27 cellular contexts compared by ENCODE assay signal in genomic region chr14:94805726-94806288, GRCh38. TPM values are rescaled to one million over a fixed set of nuclear protein-coding genes. Genes with fewer than 3 reads are reported as not detected.
DNase-seq lines count a peak whose midpoint lies in the region; ATAC-seq and TF ChIP-seq lines count a peak whose summit lies in the region.
"Had no signal": no experiment of that assay in that cellular context is flagged by ENCODE, and none has a peak within 500 bp of the region (broad histone marks: within the 10 kb centered on the region; RNA-seq: fewer than 3 reads in every experiment).

No MANE protein-coding gene starts in this region.

- H4K20me1 ChIP-seq in neural progenitor cell (ENCODE audit: low read depth), result no peaks in the 10 kb centered on the region
- H4K20me1 ChIP-seq: BLaER1 treated with 17β-estradiol and CSF1 and Interleukin-3, amounts not matched to agents 10 nM and 100 nM had no signal

- H2AFZ ChIP-seq in neural progenitor cell (replicated peaks), result no peak overlapping the region
- H2AFZ ChIP-seq: GM23338 had no signal

- H3K79me2 ChIP-seq in neural progenitor cell (ENCODE audit: low read depth), result no peaks in the 10 kb centered on the region

- POLR2A ChIA-PET in CD4-positive, alpha-beta T cell (lab: Charles Lee), result no interaction called here

- DNase-seq in AG08395 (ENCODE audit: low spot score), result peak; percentile 33
- DNase-seq in LNCaP clone FGC (ENCODE audit: low read depth), result peak; percentile 82
- peak; percentile 31 for DNase-seq in fibroblast of gingiva (ENCODE audit: low read depth)
- peak; percentile 50 for DNase-seq in neural progenitor cell (ENCODE audit: low spot score)
- DNase-seq in CD4-positive, alpha-beta T cell, result no peak
- DNase-seq in effector CD4-positive, alpha-beta T cell, result no peak
- DNase-seq in lower lobe of right lung, result no peak
- DNase-seq: activated naive CD4-positive, alpha-beta T cell treated with anti-CD3 and anti-CD28 coated beads for 36 hours; activated T-cell treated with anti-CD3 and anti-CD28 coated beads, Interleukin-2, amount 50 U/mL, for 4 hours; effector memory CD8-positive, alpha-beta T cell; EL; midbrain; NCI-H1105 treated with DMSO at 0.1 percent for 48 hours; NCI-H2081; NCI-H510A treated with DMSO at 0.1 percent for 48 hours; psoas muscle; stimulated activated CD4-positive, alpha-beta T cell treated with anti-CD3 and anti-CD28 coated beads, Interleukin-2, amount 100 ng/mL, for 48 hours; stimulated activated naive B cell treated with anti-CD40 and anti-IgM and Interleukin-4, amounts not matched to agents 10 μg/mL and 1 μg/mL and 100 μg/mL, for 72 hours had no signal

- no peak overlapping the region for H3K9ac ChIP-seq in neural progenitor cell
- H3K9ac ChIP-seq: BLaER1 treated with 17β-estradiol and CSF1 and Interleukin-3, amounts not matched to agents 10 nM and 100 nM had no signal

- no peak overlapping the region for H3K4me3 ChIP-seq in LNCaP clone FGC (ENCODE audit: low read depth, low read length)
- no peak overlapping the region for H3K4me3 ChIP-seq in neural progenitor cell
- H3K4me3 ChIP-seq in lower lobe of right lung, result no peak overlapping the region
- H3K4me3 ChIP-seq: BLaER1 treated with 17β-estradiol and CSF1 and Interleukin-3, amounts not matched to agents 10 nM and 100 nM; GM23338; psoas muscle; SJSA1; tibial artery had no signal

- TF ChIP-seq CTCF in LNCaP clone FGC (IDR thresholded peaks at IDR 0.05; ENCODE audit: control insufficient read depth, extremely low read depth, insufficient read depth) (no peak), neural progenitor cell (IDR thresholded peaks at IDR 0.05) (no peak), lower lobe of right lung (IDR thresholded peaks at IDR 0.05) (no peak)
- no peak for TF ChIP-seq CTCF in CD4-positive, alpha-beta T cell (IDR thresholded peaks at IDR 0.05)

- peaks cover 4% of the 10 kb centered on the region for H3K27me3 Mint-ChIP-seq in neural progenitor cell (ENCODE audit: insufficient read depth, low read depth)
- H3K27me3 Mint-ChIP-seq in CD4-positive, alpha-beta T cell, result peaks cover 16% of the 10 kb centered on the region

- no peak overlapping the region for H3K27ac Mint-ChIP-seq in neural progenitor cell
- no peak overlapping the region for H3K27ac Mint-ChIP-seq in CD4-positive, alpha-beta T cell
- H3K27ac Mint-ChIP-seq: activated naive CD4-positive, alpha-beta T cell treated with anti-CD3 and anti-CD28 coated beads for 36 hours; effector memory CD8-positive, alpha-beta T cell; GM23338; stimulated activated naive B cell treated with anti-CD40 and anti-IgM and Interleukin-4, amounts not matched to agents 10 μg/mL and 1 μg/mL and 100 μg/mL, for 72 hours had no signal

- H3K9me3 ChIP-seq in neural progenitor cell (ENCODE audit: low read depth) (no peaks in the 10 kb centered on the region), lower lobe of right lung (no peaks in the 10 kb centered on the region)
- no peaks in the 10 kb centered on the region for H3K9me3 ChIP-seq in CD4-positive, alpha-beta T cell (ENCODE audit: control insufficient read depth, low read length)
- H3K9me3 ChIP-seq: BLaER1 treated with 17β-estradiol and CSF1 and Interleukin-3, amounts not matched to agents 10 nM and 100 nM; psoas muscle; SJSA1; tibial artery had no signal

- no peak overlapping the region for H3K4me3 Mint-ChIP-seq in neural progenitor cell
- H3K4me3 Mint-ChIP-seq in CD4-positive, alpha-beta T cell, result no peak overlapping the region
- H3K4me3 Mint-ChIP-seq: activated naive CD4-positive, alpha-beta T cell treated with anti-CD3 and anti-CD28 coated beads for 36 hours; activated T-cell treated with anti-CD3 and anti-CD28 coated beads, Interleukin-2, amount 50 U/mL, for 4 hours; effector memory CD8-positive, alpha-beta T cell; GM23338; stimulated activated naive B cell treated with anti-CD40 and anti-IgM and Interleukin-4, amounts not matched to agents 10 μg/mL and 1 μg/mL and 100 μg/mL, for 72 hours had no signal

- no peak overlapping the region for H3K27ac ChIP-seq in neural progenitor cell
- no peak overlapping the region for H3K27ac ChIP-seq in CD4-positive, alpha-beta T cell (ENCODE audit: low read depth, low read length)
- no peak overlapping the region for H3K27ac ChIP-seq in lower lobe of right lung
- H3K27ac ChIP-seq: BLaER1 treated with 17β-estradiol and CSF1 and Interleukin-3, amounts not matched to agents 10 nM and 100 nM; psoas muscle; SJSA1; tibial artery had no signal

- no peaks in the 10 kb centered on the region for H3K36me3 ChIP-seq in neural progenitor cell
- no peaks in the 10 kb centered on the region for H3K36me3 ChIP-seq in lower lobe of right lung
- H3K36me3 ChIP-seq: BLaER1 treated with 17β-estradiol and CSF1 and Interleukin-3, amounts not matched to agents 10 nM and 100 nM; SJSA1; tibial artery had no signal

- intact Hi-C loops in CD4-positive, alpha-beta T cell (cut with DNase I, micrococcal nuclease), result no loop called here
- intact Hi-C loops in lower lobe of right lung (cut with DNase I), result no loop called here

- no peaks in the 10 kb centered on the region for H3K9me3 Mint-ChIP-seq in neural progenitor cell
- no peaks in the 10 kb centered on the region for H3K9me3 Mint-ChIP-seq in CD4-positive, alpha-beta T cell
- H3K9me3 Mint-ChIP-seq: activated naive CD4-positive, alpha-beta T cell treated with anti-CD3 and anti-CD28 coated beads for 36 hours; activated T-cell treated with anti-CD3 and anti-CD28 coated beads, Interleukin-2, amount 50 U/mL, for 4 hours; effector memory CD8-positive, alpha-beta T cell; GM23338 had no signal

- ATAC-seq in CD4-positive, alpha-beta T cell (ENCODE audit: poor library complexity), result no peak
- ATAC-seq in GM21723 (IDR thresholded peaks at IDR 0.05; ENCODE audit: unreplicated experiment), result no peak
- ATAC-seq in lower lobe of right lung, result no peak
- ATAC-seq: activated T-cell treated with anti-CD3 and anti-CD28 coated beads, Interleukin-2, amount 50 U/mL, for 4 hours; effector memory CD8-positive, alpha-beta T cell; esophagus mucosa; GM23338; HepG2; psoas muscle; stimulated activated naive B cell treated with anti-CD40 and anti-IgM and Interleukin-4, amounts not matched to agents 10 μg/mL and 1 μg/mL and 100 μg/mL, for 72 hours had no signal

- H3K4me2 ChIP-seq in neural progenitor cell, result peak overlapping the region; percentile 61
- H3K4me2 ChIP-seq: BLaER1 treated with 17β-estradiol and CSF1 and Interleukin-3, amounts not matched to agents 10 nM and 100 nM; GM23338 had no signal

- H3K36me3 Mint-ChIP-seq in neural progenitor cell, result no peaks in the 10 kb centered on the region
- no peaks in the 10 kb centered on the region for H3K36me3 Mint-ChIP-seq in CD4-positive, alpha-beta T cell (ENCODE audit: low read depth)
- H3K36me3 Mint-ChIP-seq: stimulated activated naive B cell treated with anti-CD40 and anti-IgM and Interleukin-4, amounts not matched to agents 10 μg/mL and 1 μg/mL and 100 μg/mL, for 72 hours had no signal

- peaks cover 15% of the 10 kb centered on the region for H3K4me1 ChIP-seq in neural progenitor cell
- no peaks in the 10 kb centered on the region for H3K4me1 ChIP-seq in lower lobe of right lung
- H3K4me1 ChIP-seq: BLaER1 treated with 17β-estradiol and CSF1 and Interleukin-3, amounts not matched to agents 10 nM and 100 nM; psoas muscle; SJSA1 had no signal

- H3F3A ChIP-seq in neural progenitor cell (ENCODE audit: low read depth), result peaks cover 10% of the 10 kb centered on the region

- H3K4me1 Mint-ChIP-seq in neural progenitor cell, result peaks cover 8% of the 10 kb centered on the region
- no peaks in the 10 kb centered on the region for H3K4me1 Mint-ChIP-seq in CD4-positive, alpha-beta T cell (ENCODE audit: low read depth)
- H3K4me1 Mint-ChIP-seq: stimulated activated naive B cell treated with anti-CD40 and anti-IgM and Interleukin-4, amounts not matched to agents 10 μg/mL and 1 μg/mL and 100 μg/mL, for 72 hours had no signal

- H3K27me3 ChIP-seq in neural progenitor cell, result no peaks in the 10 kb centered on the region
- H3K27me3 ChIP-seq in CD4-positive, alpha-beta T cell (ENCODE audit: control insufficient read depth, insufficient read depth, low read length), result no peaks in the 10 kb centered on the region
- H3K27me3 ChIP-seq in lower lobe of right lung (ENCODE audit: low read depth), result peaks cover 13% of the 10 kb centered on the region
- H3K27me3 ChIP-seq: BLaER1 treated with 17β-estradiol and CSF1 and Interleukin-3, amounts not matched to agents 10 nM and 100 nM; SJSA1; tibial artery had no signal

- CTCF ChIA-PET in CD4-positive, alpha-beta T cell (lab: Charles Lee), result no interaction called here

RNA-seq across cellular contexts. Expression of gene GSC, which starts 35.9 kb away (rescaled TPM):
- total RNA-seq in neural progenitor cell (ENCODE audit: low replicate concordance), result 1.1 and 2.8 TPM in 2 replicates
- total RNA-seq in CD4-positive, alpha-beta T cell, result not detected
- total RNA-seq in lower lobe of right lung, result 0.50 TPM
- total RNA-seq: activated CD8-positive, alpha-beta memory T cell treated with anti-CD3 and anti-CD28 coated beads for 36 hours; activated naive CD4-positive, alpha-beta T cell treated with anti-CD3 and anti-CD28 coated beads for 36 hours; activated T-cell treated with anti-CD3 and anti-CD28 coated beads, Interleukin-2, amount 50 U/mL, for 4 hours; HepG2; T-helper 1 cell treated with Interleukin-12 subunit alpha and Interleukin-12 subunit beta and Interleukin-4 antibody, amounts not matched to agents 30 ng/mL and 1 ng/mL, for 36 hours had no signal

Comparison
In these comparisons a context has a peak if more than half of its experiments do, and no peak if none do; other contexts are left out.
1. DNase-seq: peak in AG08395 (single experiment), LNCaP clone FGC (single experiment), fibroblast of gingiva (single experiment) and neural progenitor cell (single experiment); none in CD4-positive, alpha-beta T cell (0 of 10), effector CD4-positive, alpha-beta T cell (single experiment) and lower lobe of right lung (single experiment).